Comparison of ENCODE assay signal across 8 cellular contexts in the genomic region with DNA sequence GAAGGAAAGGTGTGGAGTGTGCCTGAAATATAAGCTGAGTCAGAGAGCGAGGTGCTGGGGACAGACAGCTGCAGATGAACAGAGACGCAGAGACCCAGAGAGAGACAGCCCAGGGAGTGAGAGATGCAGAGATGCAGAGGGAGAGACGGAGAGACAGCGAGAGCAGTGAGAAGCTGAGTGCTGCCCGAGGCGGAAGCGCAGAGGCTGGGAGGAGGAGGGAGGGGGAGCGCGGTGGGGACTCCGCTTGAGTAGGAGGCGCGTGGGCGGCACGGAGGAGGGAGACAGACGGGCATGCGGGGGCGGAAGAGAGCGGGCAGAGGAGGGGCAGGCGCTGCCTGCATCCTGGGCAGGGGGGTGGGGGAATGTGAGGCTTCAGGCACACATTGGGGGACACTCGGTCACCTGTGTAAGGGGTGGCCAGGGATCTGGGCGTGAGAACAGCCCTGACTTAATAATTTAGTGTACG. TPM values are rescaled to one million over a fixed set of nuclear protein-coding genes. Genes with fewer than 3 reads are reported as not detected.
A peak's percentile ranks its signal among the peaks of the same experiment; 100 is the strongest.
DNase-seq lines count a peak whose midpoint lies in the region; ATAC-seq lines count a peak whose summit lies in the region.

No MANE protein-coding gene starts in this region.

- no peak overlapping the region for H3K4ac ChIP-seq in trophoblast cell (ENCODE audit: low read depth, low read length)

- H4K12ac ChIP-seq in trophoblast cell (ENCODE audit: low read depth, low read length) = no peak overlapping the region

- no peak for ATAC-seq in activated CD4-positive, alpha-beta T cell treated with anti-CD3 and anti-CD28 coated beads for 36 hours

- H3K4me3 ChIP-seq in effector memory CD4-positive, alpha-beta T cell (ENCODE audit: insufficient read depth, low read depth, low read length, poor library complexity, severe bottlenecking) = peak overlapping the region; percentile 4
- H3K4me3 ChIP-seq in trophoblast cell (ENCODE audit: low read depth, low read length) = no peak overlapping the region

- no peak overlapping the region for H3K18ac ChIP-seq in trophoblast cell (ENCODE audit: low read length)

- peaks cover 64% of the 10 kb centered on the region for H3K27me3 Mint-ChIP-seq in activated CD4-positive, alpha-beta T cell treated with anti-CD3 and anti-CD28 coated beads for 36 hours

- H3K9me3 ChIP-seq in effector memory CD4-positive, alpha-beta T cell (ENCODE audit: control insufficient read depth, low read length) = no peaks in the 10 kb centered on the region
- H3K9me3 ChIP-seq in trophoblast cell (ENCODE audit: insufficient read depth, low read depth, low read length) = peaks cover 21% of the 10 kb centered on the region

- H2BK120ac ChIP-seq in trophoblast cell (ENCODE audit: insufficient read depth, low read length, poor library complexity) = no peak overlapping the region

- peak overlapping the region; percentile 32 for H3K4me2 ChIP-seq in trophoblast cell (ENCODE audit: low read length)

- no peaks in the 10 kb centered on the region for H3K79me2 ChIP-seq in trophoblast cell (ENCODE audit: control insufficient read depth, insufficient read depth, low read length, poor library complexity)

- H3K36me3 Mint-ChIP-seq in activated CD4-positive, alpha-beta T cell treated with anti-CD3 and anti-CD28 coated beads for 36 hours (ENCODE audit: low read depth) = peaks cover 3% of the 10 kb centered on the region

- no CpG with 5 or more reads among the region's 22 CpGs for WGBS in trophoblast cell (ENCODE audit: extremely low coverage, insufficient coverage, insufficient read length)

- H3K27me3 ChIP-seq in effector memory CD4-positive, alpha-beta T cell (replicated peaks; ENCODE audit: control insufficient read depth, insufficient read depth, low read length, poor library complexity, severe bottlenecking) = peaks cover 31% of the 10 kb centered on the region
- H3K27me3 ChIP-seq in trophoblast cell (ENCODE audit: insufficient read depth, low read length) = peaks cover 25% of the 10 kb centered on the region

- peak; percentile 44 for DNase-seq in DMS 273 treated with DMSO at 0.1 percent for 48 hours (lab: John Stamatoyannopoulos, UW)
- peak; percentile 39 for DNase-seq in NCI-H146 treated with DMSO at 0.1 percent for 48 hours (lab: John Stamatoyannopoulos, UW; ENCODE audit: unreplicated experiment)
- DNase-seq in activated CD4-positive, alpha-beta T cell treated with anti-CD3 and anti-CD28 coated beads for 36 hours = peak; percentile 71
- DNase-seq in effector memory CD4-positive, alpha-beta T cell = peak; percentile 35 to 49 (median 40)
- DNase-seq in trophoblast cell = no peak
- no peak for DNase-seq in GM19238 (ENCODE audit: insufficient read length, low spot score)
- no peak for DNase-seq in NCI-H446 (lab: John Stamatoyannopoulos, UW)
- no peak for DNase-seq in mucosa of gallbladder (ENCODE audit: low spot score)

- no peaks in the 10 kb centered on the region for H3K36me3 ChIP-seq in effector memory CD4-positive, alpha-beta T cell (ENCODE audit: control insufficient read depth, insufficient read depth, low read length)
- H3K36me3 ChIP-seq in trophoblast cell (ENCODE audit: control insufficient read depth in 1 of 2, insufficient read depth in 2 of 2, low read length in 2 of 2) = no peaks in the 10 kb centered on the region

- peaks cover 45% of the 10 kb centered on the region for H3K4me1 ChIP-seq in effector memory CD4-positive, alpha-beta T cell (ENCODE audit: control insufficient read depth, insufficient read depth, low read length, poor library complexity, severe bottlenecking)
- H3K4me1 ChIP-seq in trophoblast cell (ENCODE audit: control insufficient read depth in 1 of 2, insufficient read depth in 2 of 2, low read length in 2 of 2) = peaks cover 7 to 11% of the 10 kb centered on the region in 2 experiments

- peaks cover 44% of the 10 kb centered on the region for H3K4me1 Mint-ChIP-seq in activated CD4-positive, alpha-beta T cell treated with anti-CD3 and anti-CD28 coated beads for 36 hours

- H4K91ac ChIP-seq in trophoblast cell (ENCODE audit: low read depth, low read length) = no peak overlapping the region

- H3K14ac ChIP-seq in trophoblast cell (ENCODE audit: low read length) = no peak overlapping the region

- H2BK12ac ChIP-seq in trophoblast cell (ENCODE audit: low read length) = no peak overlapping the region

- H2BK5ac ChIP-seq in trophoblast cell (ENCODE audit: low read depth, low read length, poor library complexity) = no peak overlapping the region

- H3K27ac Mint-ChIP-seq in activated CD4-positive, alpha-beta T cell treated with anti-CD3 and anti-CD28 coated beads for 36 hours = no peak overlapping the region

- H3K9ac ChIP-seq in trophoblast cell (ENCODE audit: low read length) = no peak overlapping the region

- no peaks in the 10 kb centered on the region for H3K79me1 ChIP-seq in trophoblast cell (ENCODE audit: low read length)

- CTCF ChIA-PET in activated CD4-positive, alpha-beta T cell treated with anti-CD3 and anti-CD28 coated beads for 36 hours (lab: Charles Lee) = interaction anchor here (1.1 to 2.2 kb wide), 2 partner anchors 9 to 253 kb away, joined by 3 to 6 read pairs; no protein-coding TSS in a partner anchor

- no peak overlapping the region for H3K27ac ChIP-seq in effector memory CD4-positive, alpha-beta T cell (ENCODE audit: insufficient read depth, low read length, poor library complexity, severe bottlenecking)
- H3K27ac ChIP-seq in trophoblast cell (ENCODE audit: low read depth, low read length) = no peak overlapping the region

- no peak overlapping the region for H3K4me3 Mint-ChIP-seq in activated CD4-positive, alpha-beta T cell treated with anti-CD3 and anti-CD28 coated beads for 36 hours

- no peak overlapping the region for H4K8ac ChIP-seq in trophoblast cell (ENCODE audit: low read depth, low read length)

- H3K23ac ChIP-seq in trophoblast cell (ENCODE audit: low read length) = no peak overlapping the region

- intact Hi-C loops in activated CD4-positive, alpha-beta T cell treated with anti-CD3 and anti-CD28 coated beads for 36 hours (cut with DNase I, micrococcal nuclease) = loop anchor here in 1 of 2 experiments (5.0 kb wide), 1 partner anchor 36 kb away; a partner anchor contains a TSS

- H2AFZ ChIP-seq in trophoblast cell (ENCODE audit: insufficient read depth, low read length, poor library complexity) = no peak overlapping the region

- H2AK5ac ChIP-seq in trophoblast cell (ENCODE audit: low read length) = no peak overlapping the region

- POLR2A ChIA-PET in activated CD4-positive, alpha-beta T cell treated with anti-CD3 and anti-CD28 coated beads for 36 hours (lab: Charles Lee) = no interaction called here

- H3K9me3 Mint-ChIP-seq in activated CD4-positive, alpha-beta T cell treated with anti-CD3 and anti-CD28 coated beads for 36 hours (ENCODE audit: low read depth) = no peaks in the 10 kb centered on the region

RNA-seq across cellular contexts. Expression of a gene that starts 25.7 kb away (rescaled TPM):
- under 1 TPM; 0.11 to 0.23 TPM for total RNA-seq in activated CD4-positive, alpha-beta T cell treated with anti-CD3 and anti-CD28 coated beads for 36 hours
- polyA plus RNA-seq in trophoblast cell (2013) = 0.29 and 0.47 TPM in 2 replicates
- total RNA-seq in mucosa of gallbladder = 5.1 TPM

RNA-seq across cellular contexts. Expression of a gene that starts 26.6 kb away (rescaled TPM):
- under 1 TPM in 1 of 2 experiments, not detected in 1; 0.28 TPM for total RNA-seq in activated CD4-positive, alpha-beta T cell treated with anti-CD3 and anti-CD28 coated beads for 36 hours
- 6.2 and 6.4 TPM in 2 replicates for polyA plus RNA-seq in trophoblast cell (2013)
- total RNA-seq in mucosa of gallbladder = 5.7 TPM

RNA-seq across cellular contexts. Expression of a gene that starts 38.0 kb away (rescaled TPM):
- 10 to 100 TPM in 1 of 2 experiments, 1 to 10 TPM in 1; 9.7 to 10.5 TPM for total RNA-seq in activated CD4-positive, alpha-beta T cell treated with anti-CD3 and anti-CD28 coated beads for 36 hours
- 11.2 TPM in 2 replicates for polyA plus RNA-seq in trophoblast cell (2013)
- total RNA-seq in mucosa of gallbladder = 16.3 TPM

Comparison
In these comparisons a context has a peak if more than half of its experiments do, and no peak if none do; other contexts are left out.
1. DNase-seq: peak in DMS 273 treated with DMSO at 0.1 percent for 48 hours (single experiment), NCI-H146 treated with DMSO at 0.1 percent for 48 hours (single experiment), activated CD4-positive, alpha-beta T cell treated with anti-CD3 and anti-CD28 coated beads for 36 hours (single experiment) and effector memory CD4-positive, alpha-beta T cell (3 of 3); none in trophoblast cell (0 of 2), GM19238 (single experiment), NCI-H446 (0 of 2) and mucosa of gallbladder (single experiment).